ENCODE assay signal across 16 cellular contexts in the genomic region with DNA sequence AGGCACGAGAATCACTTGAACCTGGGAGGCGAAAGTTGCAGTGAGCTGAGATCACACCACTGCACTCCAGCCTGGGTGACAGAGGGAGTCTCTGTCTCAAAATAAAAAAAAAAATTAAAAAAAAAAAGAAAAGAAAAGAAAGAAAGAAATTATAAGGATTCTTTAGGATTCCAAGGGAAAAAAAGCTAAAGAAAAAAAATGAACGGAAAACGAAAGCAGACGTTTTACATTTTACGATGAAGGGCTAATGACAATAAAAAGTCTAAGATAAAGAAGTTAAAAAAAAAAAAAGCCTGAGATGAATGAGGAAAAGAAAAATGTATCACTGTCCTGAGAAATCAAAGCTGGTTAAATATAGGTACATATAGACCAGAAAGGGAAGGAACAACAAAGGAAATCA.
"Had no signal": no experiment of that assay in that cellular context is flagged by ENCODE, and none has a peak within 500 bp of the region (broad histone marks: within the 10 kb centered on the region; RNA-seq: fewer than 3 reads in every experiment).

No MANE protein-coding gene starts in this region.

- H3K9me3 Mint-ChIP-seq: activated naive CD4-positive, alpha-beta T cell treated with anti-CD3 and anti-CD28 coated beads, Interleukin-2, amount 10 ng/mL, durations not matched to agents 7 days and 5 days; nephron had no signal

- DNase-seq: activated naive CD4-positive, alpha-beta T cell treated with anti-CD3 and anti-CD28 coated beads, Interleukin-2, amount 10 ng/mL, durations not matched to agents 7 days and 5 days; adrenal gland; colonic mucosa; foreskin fibroblast; hippocampal formation; mesendoderm; occipital lobe; right cardiac atrium; stimulated activated CD4-positive, alpha-beta T cell treated with anti-CD3 and anti-CD28 coated beads, Interleukin-4, amount 100 ng/mL, for 4 hours; stimulated activated CD8-positive, alpha-beta memory T cell treated with anti-CD3 and anti-CD28 coated beads, Interleukin-4, amount 100 ng/mL, for 48 hours; stimulated activated naive CD8-positive, alpha-beta T cell treated with anti-CD3 and anti-CD28 coated beads, Interleukin-15, Interleukin-2, amounts not matched to agents 100 U/mL and 50 U/mL, for 24 hours; SW 1271; T-helper 9 cell; transverse colon had no signal

- H3K27me3 Mint-ChIP-seq: activated naive CD4-positive, alpha-beta T cell treated with anti-CD3 and anti-CD28 coated beads, Interleukin-2, amount 10 ng/mL, durations not matched to agents 7 days and 5 days had no signal

- ATAC-seq: right cardiac atrium; stimulated activated naive CD8-positive, alpha-beta T cell treated with anti-CD3 and anti-CD28 coated beads, Interleukin-15, Interleukin-2, amounts not matched to agents 100 U/mL and 50 U/mL, for 24 hours had no signal

- H3K4me1 Mint-ChIP-seq: nephron had no signal

- H3K27ac Mint-ChIP-seq: activated naive CD4-positive, alpha-beta T cell treated with anti-CD3 and anti-CD28 coated beads, Interleukin-2, amount 10 ng/mL, durations not matched to agents 7 days and 5 days; nephron had no signal

- H3K4me3 Mint-ChIP-seq: activated naive CD4-positive, alpha-beta T cell treated with anti-CD3 and anti-CD28 coated beads, Interleukin-2, amount 10 ng/mL, durations not matched to agents 7 days and 5 days; nephron had no signal

- FAIRE-seq: endothelial cell of umbilical vein had no signal
